ENCODE assay signal across 10 cellular contexts in the genomic region with DNA sequence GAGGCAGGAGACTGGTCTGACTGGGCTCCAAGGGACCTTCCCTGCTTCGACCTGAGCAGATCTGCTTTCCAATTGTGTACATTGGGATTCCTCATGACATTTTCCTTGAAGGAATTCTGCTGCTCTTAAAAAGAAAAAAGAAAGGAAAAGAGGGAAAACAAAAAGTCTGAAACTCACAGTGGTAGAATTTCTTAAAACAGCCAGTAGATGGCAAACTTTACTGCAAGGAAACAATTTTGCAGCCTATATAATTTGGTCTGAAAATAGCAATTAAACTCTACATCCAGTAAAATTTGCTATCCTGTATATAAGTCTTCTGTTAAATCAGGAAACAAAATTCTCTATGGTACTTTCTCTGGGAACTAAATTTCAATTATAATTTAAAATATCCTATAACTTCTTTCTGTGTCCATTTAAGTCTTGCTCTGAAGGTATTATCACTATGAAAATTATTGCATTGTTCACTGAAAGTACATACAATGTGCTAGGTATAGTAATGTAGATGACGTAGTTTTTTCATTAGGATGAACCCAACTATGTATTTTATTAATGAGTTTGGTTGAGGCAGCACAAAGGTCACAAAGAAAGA. TPM values are rescaled to one million over a fixed set of nuclear protein-coding genes. Genes with fewer than 3 reads are reported as not detected.
DNase-seq lines count a peak whose midpoint lies in the region; ATAC-seq and TF ChIP-seq lines count a peak whose summit lies in the region.
"Had no signal": no experiment of that assay in that cellular context is flagged by ENCODE, and none has a peak within 500 bp of the region (broad histone marks: within the 10 kb centered on the region; RNA-seq: fewer than 3 reads in every experiment).

No MANE protein-coding gene starts in this region.

- intact Hi-C loops in vagina (cut with DNase I) = no loop called here

- no peaks in the 10 kb centered on the region for H3K36me3 ChIP-seq in vagina
- H3K36me3 ChIP-seq: neutrophil had no signal

- ATAC-seq in GM19351 (IDR thresholded peaks at IDR 0.05; ENCODE audit: unreplicated experiment) = peak; percentile 61
- no peak for ATAC-seq in GM19467 (IDR thresholded peaks at IDR 0.05; ENCODE audit: unreplicated experiment)
- ATAC-seq in HG03135 (IDR thresholded peaks at IDR 0.05; ENCODE audit: unreplicated experiment) = no peak
- ATAC-seq: activated CD8-positive, alpha-beta memory T cell treated with anti-CD3 and anti-CD28 coated beads, Interleukin-2, amount 10 ng/mL, durations not matched to agents 7 days and 5 days had no signal

- no peaks in the 10 kb centered on the region for H3K36me3 Mint-ChIP-seq in glutamatergic neuron (ENCODE audit: unreplicated experiment)
- H3K36me3 Mint-ChIP-seq: activated CD8-positive, alpha-beta memory T cell treated with anti-CD3 and anti-CD28 coated beads, Interleukin-2, amount 10 ng/mL, durations not matched to agents 7 days and 5 days had no signal

- TF ChIP-seq CTCF in glutamatergic neuron (IDR thresholded peaks at IDR 0.05; ENCODE audit: partially characterized antibody, unreplicated experiment) = peak; percentile 70
- TF ChIP-seq CTCF in vagina (IDR thresholded peaks at IDR 0.05) = peak in 1 of 3 experiments; percentile 23

- H3K27ac ChIP-seq in vagina = no peak overlapping the region
- H3K27ac ChIP-seq: neutrophil had no signal

- peak; percentile 4 for DNase-seq in AG08395 (ENCODE audit: low spot score)
- DNase-seq in RKO (ENCODE audit: low spot score) = peak; percentile 46
- no peak for DNase-seq in glutamatergic neuron
- DNase-seq in erythroblast (lab: John Stamatoyannopoulos, UW) = no peak
- no peak for DNase-seq in vagina (ENCODE audit: extremely low spot score in 2 of 2)
- DNase-seq: activated CD8-positive, alpha-beta memory T cell treated with anti-CD3 and anti-CD28 coated beads, Interleukin-2, amount 10 ng/mL, durations not matched to agents 7 days and 5 days had no signal

- H3K27me3 Mint-ChIP-seq in glutamatergic neuron (ENCODE audit: unreplicated experiment) = no peaks in the 10 kb centered on the region

- H3K9me3 Mint-ChIP-seq in glutamatergic neuron (ENCODE audit: unreplicated experiment) = no peaks in the 10 kb centered on the region

- H3K4me1 ChIP-seq in vagina = no peaks in the 10 kb centered on the region

- no peak overlapping the region for H3K4me3 Mint-ChIP-seq in glutamatergic neuron (ENCODE audit: unreplicated experiment)
- H3K4me3 Mint-ChIP-seq: activated CD8-positive, alpha-beta memory T cell treated with anti-CD3 and anti-CD28 coated beads, Interleukin-2, amount 10 ng/mL, durations not matched to agents 7 days and 5 days had no signal

- no peaks in the 10 kb centered on the region for H3K9me3 ChIP-seq in vagina
- H3K9me3 ChIP-seq: neutrophil had no signal

- H3K27ac Mint-ChIP-seq in glutamatergic neuron (ENCODE audit: unreplicated experiment) = no peak overlapping the region
- H3K27ac Mint-ChIP-seq: activated CD8-positive, alpha-beta memory T cell treated with anti-CD3 and anti-CD28 coated beads, Interleukin-2, amount 10 ng/mL, durations not matched to agents 7 days and 5 days had no signal

- H3K4me3 ChIP-seq in vagina = no peak overlapping the region

- no peaks in the 10 kb centered on the region for H3K27me3 ChIP-seq in vagina
- H3K27me3 ChIP-seq: neutrophil had no signal

- peaks cover 1% of the 10 kb centered on the region for H3K4me1 Mint-ChIP-seq in glutamatergic neuron (ENCODE audit: low read depth, unreplicated experiment)
- H3K4me1 Mint-ChIP-seq: activated CD8-positive, alpha-beta memory T cell treated with anti-CD3 and anti-CD28 coated beads, Interleukin-2, amount 10 ng/mL, durations not matched to agents 7 days and 5 days had no signal

- TF ChIP-seq POLR2A in erythroblast (IDR thresholded peaks at IDR 0.05; ENCODE audit: low read length) = no peak
- TF ChIP-seq POLR2A in vagina (IDR thresholded peaks at IDR 0.05) = no peak

RNA-seq across cellular contexts. Expression of gene CRB1, which starts 59.8 kb away (rescaled TPM):
- total RNA-seq in glutamatergic neuron (ENCODE audit: unreplicated experiment) (7.3 TPM), vagina (not detected)
- total RNA-seq: activated CD8-positive, alpha-beta memory T cell treated with anti-CD3 and anti-CD28 coated beads, Interleukin-2, amount 10 ng/mL, durations not matched to agents 7 days and 5 days had no signal

Comparison
In these comparisons a context has a peak if more than half of its experiments do, and no peak if none do; other contexts are left out.
1. DNase-seq: peak in AG08395 (single experiment) and RKO (single experiment); none in glutamatergic neuron (single experiment), erythroblast (0 of 2) and vagina (0 of 2).